8 cellular contexts compared by ENCODE assay signal in the genomic region with DNA sequence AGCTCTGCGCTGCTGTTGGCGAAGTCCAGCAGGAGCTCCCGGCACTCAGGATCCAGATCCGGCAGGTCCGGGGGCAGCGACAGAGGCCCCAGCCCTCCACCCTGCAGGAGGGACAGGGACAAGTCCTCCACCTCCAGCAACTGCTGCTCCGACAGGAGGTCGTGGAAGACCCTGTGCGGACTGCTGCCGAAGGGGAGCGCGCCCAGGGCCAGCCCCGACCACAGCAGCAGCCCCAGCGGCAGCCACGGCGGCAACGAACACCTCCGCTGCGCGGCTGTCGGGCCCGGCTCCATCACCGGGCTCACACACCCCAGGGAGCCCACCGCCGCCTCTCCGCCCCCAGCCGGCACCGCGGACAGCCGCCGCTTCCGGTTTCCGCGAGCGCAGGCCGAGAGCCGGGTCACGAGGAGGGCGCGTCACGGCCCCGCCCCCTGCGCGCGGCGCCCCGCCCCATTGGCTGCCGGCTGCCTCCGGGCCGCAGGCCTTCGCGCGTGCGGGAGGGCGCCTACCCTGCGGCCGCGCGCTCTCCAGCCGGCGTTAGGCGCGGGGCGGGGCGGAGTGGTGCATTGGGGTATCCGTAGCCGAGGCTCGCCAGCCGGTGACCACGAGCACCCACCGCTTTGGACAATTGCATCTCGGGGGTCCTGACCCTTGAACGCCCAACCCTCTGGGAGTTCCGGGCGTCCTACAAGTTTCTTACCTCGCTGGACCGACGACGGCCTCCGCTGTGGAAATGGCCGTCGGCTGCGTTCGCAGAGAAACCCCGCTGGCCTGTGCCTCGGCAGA. TPM values are rescaled to one million over a fixed set of nuclear protein-coding genes. Genes with fewer than 3 reads are reported as not detected.
DNase-seq lines count a peak whose midpoint lies in the region; FAIRE-seq and TF ChIP-seq lines count a peak whose summit lies in the region.

A gene with protein sequence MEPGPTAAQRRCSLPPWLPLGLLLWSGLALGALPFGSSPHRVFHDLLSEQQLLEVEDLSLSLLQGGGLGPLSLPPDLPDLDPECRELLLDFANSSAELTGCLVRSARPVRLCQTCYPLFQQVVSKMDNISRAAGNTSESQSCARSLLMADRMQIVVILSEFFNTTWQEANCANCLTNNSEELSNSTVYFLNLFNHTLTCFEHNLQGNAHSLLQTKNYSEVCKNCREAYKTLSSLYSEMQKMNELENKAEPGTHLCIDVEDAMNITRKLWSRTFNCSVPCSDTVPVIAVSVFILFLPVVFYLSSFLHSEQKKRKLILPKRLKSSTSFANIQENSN (minus strand): TSS at position 383 of the 786 bp plus-strand sequence. CDS start 90 bp downstream, at position 293.

- no peaks in the 10 kb centered on the region for H3K36me3 Mint-ChIP-seq in neural progenitor cell

- no peak for FAIRE-seq in H54 (lab: Jason Lieb, UNC)

- H3K36me3 ChIP-seq in Loucy (ENCODE audit: insufficient read depth, low read length), result no peaks in the 10 kb centered on the region
- no peaks in the 10 kb centered on the region for H3K36me3 ChIP-seq in neural progenitor cell
- H3K36me3 ChIP-seq in subcutaneous abdominal adipose tissue (ENCODE audit: control insufficient read depth in 5 of 5, insufficient read depth in 5 of 5, low read length in 5 of 5), result no peaks in the 10 kb centered on the region

- TF ChIP-seq CTCF in Loucy (conservative IDR thresholded peaks at IDR 0.05; ENCODE audit: low read length) (no peak), fibroblast of villous mesenchyme (IDR thresholded peaks at IDR 0.05; ENCODE audit: insufficient read depth, low read depth, low read length) (no peak), neural progenitor cell (IDR thresholded peaks at IDR 0.05) (no peak)

- H3K4me2 ChIP-seq in Loucy (ENCODE audit: low read depth, low read length, poor library complexity, severe bottlenecking) (peak within 1 kb of the TSS; percentile 89), neural progenitor cell (peak within 1 kb of the TSS; percentile 80)

- peak within 1 kb of the TSS; percentile 89 for H3K4me3 Mint-ChIP-seq in neural progenitor cell

- H4K20me1 ChIP-seq in Loucy (ENCODE audit: insufficient read depth, low read length, poor library complexity, severe bottlenecking) (peaks cover 2% of the 10 kb centered on the region), neural progenitor cell (ENCODE audit: low read depth) (no peaks in the 10 kb centered on the region)

- DNase-seq in ELF-1 (ENCODE audit: low read depth, low spot score), result peak; percentile 93
- DNase-seq in H54 (ENCODE audit: insufficient read length, low spot score), result peak; percentile 86
- peak; percentile 77 for DNase-seq in SIG-M5 treated with dmso at 0.1 percent for 504 hours (lab: John Stamatoyannopoulos, UW; ENCODE audit: unreplicated experiment)
- peak; percentile 94 for DNase-seq in activated gamma-delta T cell treated with Interleukin-2 at 50 U/mL for 16 hours
- peak; percentile 90 for DNase-seq in fibroblast of villous mesenchyme (ENCODE audit: low read depth)
- peak; percentile 95 for DNase-seq in neural progenitor cell (ENCODE audit: low spot score)

- H3K27me3 Mint-ChIP-seq in neural progenitor cell (ENCODE audit: insufficient read depth, low read depth), result peaks cover 5% of the 10 kb centered on the region

- TF ChIP-seq POLR2A in H54 (IDR thresholded peaks at IDR 0.05; ENCODE audit: low read depth, low read length), result peak; percentile 76; the same call in 1 of the 2 replicates

- H3K4me1 Mint-ChIP-seq in neural progenitor cell, result peaks cover 16% of the 10 kb centered on the region

- H3F3A ChIP-seq in Loucy (ENCODE audit: low read depth) (no peaks in the 10 kb centered on the region), neural progenitor cell (ENCODE audit: low read depth) (peaks cover 14% of the 10 kb centered on the region)

- H3K27ac Mint-ChIP-seq in neural progenitor cell, result peak within 1 kb of the TSS; percentile 63

- H3K9me3 Mint-ChIP-seq in neural progenitor cell, result no peaks in the 10 kb centered on the region

- H3K27me3 ChIP-seq in Loucy (ENCODE audit: insufficient read depth, low read length, poor library complexity, severe bottlenecking) (no peaks in the 10 kb centered on the region), neural progenitor cell (peaks cover 15% of the 10 kb centered on the region), subcutaneous abdominal adipose tissue (ENCODE audit: control insufficient read depth in 5 of 5, insufficient read depth in 4 of 5, low read length in 5 of 5) (no peaks in the 10 kb centered on the region)

- H3K4me1 ChIP-seq in Loucy (ENCODE audit: insufficient read depth, low read length, poor library complexity, severe bottlenecking) (peaks cover 37% of the 10 kb centered on the region), neural progenitor cell (no peaks in the 10 kb centered on the region), subcutaneous abdominal adipose tissue (ENCODE audit: control insufficient read depth in 5 of 5, insufficient read depth in 5 of 5, low read length in 5 of 5) (peaks cover 0 to 21% (median 20%) of the 10 kb centered on the region in 5 donors)

- peak within 1 kb of the TSS; percentile 96 for H3K4me3 ChIP-seq in Loucy (ENCODE audit: low read length, poor library complexity, severe bottlenecking)
- peak within 1 kb of the TSS; percentile 89 for H3K4me3 ChIP-seq in fibroblast of villous mesenchyme (ENCODE audit: low read depth, low read length)
- peak within 1 kb of the TSS; percentile 71 for H3K4me3 ChIP-seq in neural progenitor cell
- peak within 1 kb of the TSS; percentile 78 to 98 (median 95) for H3K4me3 ChIP-seq in subcutaneous abdominal adipose tissue (ENCODE audit: low read depth in 1 of 5, low read length in 5 of 5)

- no peaks in the 10 kb centered on the region for H3K9me3 ChIP-seq in Loucy (ENCODE audit: insufficient read depth, low read depth, low read length)
- no peaks in the 10 kb centered on the region for H3K9me3 ChIP-seq in neural progenitor cell (ENCODE audit: low read depth)
- H3K9me3 ChIP-seq in subcutaneous abdominal adipose tissue (ENCODE audit: control insufficient read depth in 5 of 5, low read length in 5 of 5), result no peaks in the 10 kb centered on the region

- no peaks in the 10 kb centered on the region for H3K9me2 ChIP-seq in Loucy (replicated peaks; ENCODE audit: low read depth, low read length)

- H2AFZ ChIP-seq in Loucy (ENCODE audit: low read length), result peak within 1 kb of the TSS; percentile 99
- H2AFZ ChIP-seq in neural progenitor cell (replicated peaks), result peak within 1 kb of the TSS; percentile 93

- H3K9ac ChIP-seq in Loucy (ENCODE audit: low read depth, low read length, poor library complexity, severe bottlenecking) (peak within 1 kb of the TSS; percentile 88), neural progenitor cell (no peak within 1 kb of the TSS), subcutaneous abdominal adipose tissue (ENCODE audit: low read length in 5 of 5) (peak within 1 kb of the TSS; percentile 38 to 94 (median 75))

- H3K79me2 ChIP-seq in Loucy (ENCODE audit: insufficient read depth, low read length) (peaks cover 20% of the 10 kb centered on the region; the same call in 1 of the 2 replicates), neural progenitor cell (ENCODE audit: low read depth) (no peaks in the 10 kb centered on the region)

- H3K27ac ChIP-seq in neural progenitor cell, result no peak within 1 kb of the TSS
- H3K27ac ChIP-seq in subcutaneous abdominal adipose tissue (ENCODE audit: low read depth, low read length), result peak within 1 kb of the TSS; percentile 69

RNA-seq across cellular contexts. Expression of the gene that starts here (rescaled TPM):
- total RNA-seq in fibroblast of villous mesenchyme, result 32.5 and 43.2 TPM in 2 replicates
- 18.0 and 42.8 TPM in 2 replicates for total RNA-seq in neural progenitor cell (ENCODE audit: low replicate concordance)
